Comparison of ENCODE assay signal across 9 cellular contexts in genomic region chr6:28643017-28643740, GRCh38.
DNase-seq lines count a peak whose midpoint lies in the region; ATAC-seq lines count a peak whose summit lies in the region.
"Had no signal": no experiment of that assay in that cellular context is flagged by ENCODE, and none has a peak within 500 bp of the region (broad histone marks: within the 10 kb centered on the region; RNA-seq: fewer than 3 reads in every experiment).

No MANE protein-coding gene starts in this region.

- no peaks in the 10 kb centered on the region for H3K27me3 ChIP-seq in HUES6 (ENCODE audit: control insufficient read depth, insufficient read depth, low read length)

- no peak for ATAC-seq in GM21737 (IDR thresholded peaks at IDR 0.05; ENCODE audit: unreplicated experiment)
- ATAC-seq in HG02884 (IDR thresholded peaks at IDR 0.05; ENCODE audit: unreplicated experiment): no peak
- ATAC-seq in GM18868 (IDR thresholded peaks at IDR 0.05; ENCODE audit: unreplicated experiment): no peak

- no peaks in the 10 kb centered on the region for H3K4me1 ChIP-seq in HUES6 (ENCODE audit: control insufficient read depth, insufficient read depth, low read length)

- DNase-seq in DMS 273 treated with DMSO at 0.1 percent for 48 hours (lab: John Stamatoyannopoulos, UW) (peak; percentile 78), UCSD-AML1 (lab: John Stamatoyannopoulos, UW; ENCODE audit: unreplicated experiment) (peak; percentile 65), iPS-NIHi11 (ENCODE audit: low spot score) (peak; percentile 34)
- no peak for DNase-seq in stimulated activated naive CD4-positive, alpha-beta T cell treated with Interleukin-2 at 50 U/mL for 16 hours (lab: John Stamatoyannopoulos, UW)
- DNase-seq: left cardiac atrium had no signal

- H3K9me3 ChIP-seq in HUES6 (ENCODE audit: control insufficient read depth, insufficient read depth, low read depth, low read length): no peaks in the 10 kb centered on the region

- H3K36me3 ChIP-seq in HUES6 (ENCODE audit: control insufficient read depth, insufficient read depth, low read length): no peaks in the 10 kb centered on the region

- H3K27ac ChIP-seq in HUES6 (ENCODE audit: low read depth, low read length): no peak overlapping the region

- H3K4me3 ChIP-seq in HUES6 (ENCODE audit: low read depth, low read length): peak overlapping the region; percentile 60

- no peak overlapping the region for H3K9ac ChIP-seq in HUES6 (ENCODE audit: low read length)
